In genomic region chr18:63422862-63423304, GRCh38 we compare ENCODE assay signal across 9 cellular contexts. TPM values are rescaled to one million over a fixed set of nuclear protein-coding genes. Genes with fewer than 3 reads are reported as not detected.
DNase-seq lines count a peak whose midpoint lies in the region; ATAC-seq and TF ChIP-seq lines count a peak whose summit lies in the region.
"Had no signal": no experiment of that assay in that cellular context is flagged by ENCODE, and none has a peak within 500 bp of the region (broad histone marks: within the 10 kb centered on the region; RNA-seq: fewer than 3 reads in every experiment).

No MANE protein-coding gene starts in this region.

- TF ChIP-seq POLR2A in spleen (IDR thresholded peaks at IDR 0.05) = no peak

- peak overlapping the region; percentile 89 for H3K4me2 ChIP-seq in BLaER1

- DNase-seq in activated naive CD8-positive, alpha-beta T cell treated with anti-CD3 and anti-CD28 coated beads for 36 hours = no peak
- DNase-seq in iPS DF 6.9 (ENCODE audit: low read depth, low spot score) (no peak), spleen (peak; percentile 92), ecto neural progenitor cell (ENCODE audit: low spot score) (no peak)
- no peak for DNase-seq in stimulated activated CD4-positive, alpha-beta T cell treated with anti-CD3 and anti-CD28 coated beads, Interleukin-2, amount 100 ng/mL, for 24 hours

- ATAC-seq in GM19025 (IDR thresholded peaks at IDR 0.05; ENCODE audit: low read depth, unreplicated experiment) = peak; percentile 25
- ATAC-seq in HG03175 (IDR thresholded peaks at IDR 0.05; ENCODE audit: unreplicated experiment) = peak; percentile 40

- no peaks in the 10 kb centered on the region for H3K9me3 ChIP-seq in BLaER1
- no peaks in the 10 kb centered on the region for H3K9me3 ChIP-seq in iPS DF 6.9 (ENCODE audit: control insufficient read depth, insufficient read depth, low read length)
- no peaks in the 10 kb centered on the region for H3K9me3 ChIP-seq in spleen

- peaks cover 29% of the 10 kb centered on the region for H3K36me3 ChIP-seq in BLaER1
- no peaks in the 10 kb centered on the region for H3K36me3 ChIP-seq in iPS DF 6.9 (ENCODE audit: control insufficient read depth, insufficient read depth, low read length)
- peaks cover 0 to 30% (median 8%) of the 10 kb centered on the region in 6 donors for H3K36me3 ChIP-seq in spleen

- TF ChIP-seq CTCF in spleen (IDR thresholded peaks at IDR 0.05 in 8 of 11, conservative IDR thresholded peaks at IDR 0.05 in 3 of 11) = no peak

- H3K27ac ChIP-seq in BLaER1 (peak overlapping the region; percentile 90), iPS DF 6.9 (ENCODE audit: low read length) (no peak overlapping the region), spleen (peak overlapping the region; percentile 90 to 97 (median 95))

- H3K4me3 ChIP-seq in BLaER1 = peak overlapping the region; percentile 86
- peak overlapping the region; percentile 79 for H3K4me3 ChIP-seq in iPS DF 6.9 (ENCODE audit: low read length)
- H3K4me3 ChIP-seq in spleen = peak overlapping the region; percentile 64 to 90 (median 82)

- peak overlapping the region; percentile 97 for H3K27ac Mint-ChIP-seq in activated naive CD8-positive, alpha-beta T cell treated with anti-CD3 and anti-CD28 coated beads for 36 hours

- peaks cover 7% of the 10 kb centered on the region for H3K27me3 Mint-ChIP-seq in activated naive CD8-positive, alpha-beta T cell treated with anti-CD3 and anti-CD28 coated beads for 36 hours

- intact Hi-C loops in spleen (cut with DNase I; ENCODE audit: low total_unique reads) = loop anchor here (10.0 kb wide), 1 partner anchor 58 kb away; the partner anchor contains the start of gene KDSR

- peaks cover 3% of the 10 kb centered on the region for H3K36me3 Mint-ChIP-seq in activated naive CD8-positive, alpha-beta T cell treated with anti-CD3 and anti-CD28 coated beads for 36 hours

- H3K4me1 ChIP-seq in BLaER1 (peaks cover 26% of the 10 kb centered on the region), iPS DF 6.9 (ENCODE audit: control insufficient read depth, insufficient read depth, low read length) (no peaks in the 10 kb centered on the region), spleen (peaks cover 8 to 50% (median 45%) of the 10 kb centered on the region in 6 donors)

- H3K4me3 Mint-ChIP-seq in activated naive CD8-positive, alpha-beta T cell treated with anti-CD3 and anti-CD28 coated beads for 36 hours = peak overlapping the region; percentile 91

- H3K9me3 Mint-ChIP-seq in activated naive CD8-positive, alpha-beta T cell treated with anti-CD3 and anti-CD28 coated beads for 36 hours = no peaks in the 10 kb centered on the region

- peaks cover 36% of the 10 kb centered on the region for H4K20me1 ChIP-seq in BLaER1

- peak overlapping the region; percentile 88 for H3K9ac ChIP-seq in BLaER1

- H3K27me3 ChIP-seq in BLaER1 (no peaks in the 10 kb centered on the region), iPS DF 6.9 (ENCODE audit: control insufficient read depth, insufficient read depth, low read length) (no peaks in the 10 kb centered on the region), spleen (replicated peaks in 1 of 7) (peaks cover 0 to under 1% (median 0%) of the 10 kb centered on the region in 7 donors)

- no CpG with 5 or more reads among the region's 27 CpGs for WGBS in iPS DF 6.9 (ENCODE audit: insufficient coverage, insufficient read length)
- 2 to 3% (median 3%) methylated on average over 24 to 27 of the region's 27 CpGs for WGBS in spleen, 5 donors

- H3K4me1 Mint-ChIP-seq in activated naive CD8-positive, alpha-beta T cell treated with anti-CD3 and anti-CD28 coated beads for 36 hours = peaks cover 22% of the 10 kb centered on the region

RNA-seq across cellular contexts. Expression of gene VPS4B, which starts 0.6 kb away (rescaled TPM):
- total RNA-seq in activated naive CD8-positive, alpha-beta T cell treated with anti-CD3 and anti-CD28 coated beads for 36 hours = 10 to 100 TPM; 43.3 to 47.3 TPM
- 10 to 100 TPM; 39.8 to 69.4 (median 63.9) TPM for total RNA-seq in spleen
- polyA plus RNA-seq in spleen = 10 to 100 TPM; 11.1 to 18.9 (median 12.6) TPM

RNA-seq across cellular contexts. Expression of gene SERPINB5, which starts 53.9 kb away (rescaled TPM):
- not detected for total RNA-seq in activated naive CD8-positive, alpha-beta T cell treated with anti-CD3 and anti-CD28 coated beads for 36 hours
- total RNA-seq in spleen = not detected
- polyA plus RNA-seq in spleen = under 1 TPM in 1 of 3 donors, not detected in 2; 0.02 TPM
- total RNA-seq: M059J had no signal

RNA-seq across cellular contexts. Expression of gene KDSR, which starts 55.9 kb away (rescaled TPM):
- total RNA-seq in activated naive CD8-positive, alpha-beta T cell treated with anti-CD3 and anti-CD28 coated beads for 36 hours = 10 to 100 TPM; 50.5 to 55.8 TPM
- total RNA-seq in spleen = 10 to 100 TPM; 31.1 to 42.2 (median 33.3) TPM
- polyA plus RNA-seq in spleen = 10 to 100 TPM in 1 of 3 donors, 1 to 10 TPM in 2; 5.7 to 10.2 (median 8.9) TPM
